8 cellular contexts compared by ENCODE assay signal in genomic region chr12:49553512-49554088, GRCh38. TPM values are rescaled to one million over a fixed set of nuclear protein-coding genes. Genes with fewer than 3 reads are reported as not detected.
A peak's percentile ranks its signal among the peaks of the same experiment; 100 is the strongest.
DNase-seq lines count a peak whose midpoint lies in the region; ATAC-seq and TF ChIP-seq lines count a peak whose summit lies in the region.

No MANE protein-coding gene starts in this region.

- TF ChIP-seq EP300 in ovary (IDR thresholded peaks at IDR 0.05): no peak

- WGBS in ovary, 3 donors: 60 to 70% (median 68%) methylated on average over 2 of the region's 2 CpGs

- H3K27me3 Mint-ChIP-seq in glutamatergic neuron (ENCODE audit: unreplicated experiment): peaks cover 4% of the 10 kb centered on the region

- H3K36me3 ChIP-seq in ovary: no peaks in the 10 kb centered on the region

- DNase-seq in DMS53 (lab: John Stamatoyannopoulos, UW) (peak; percentile 78), KBM-7 (peak; percentile 40), RPMI8226 (peak; percentile 77), glutamatergic neuron (no peak), ovary (no peak)

- no peak for TF ChIP-seq POLR2A in ovary (IDR thresholded peaks at IDR 0.05)

- TF ChIP-seq CTCF in glutamatergic neuron (IDR thresholded peaks at IDR 0.05; ENCODE audit: partially characterized antibody, unreplicated experiment) (peak; percentile 50), ovary (IDR thresholded peaks at IDR 0.05) (no peak)

- peaks cover 15% of the 10 kb centered on the region for H3K9me3 Mint-ChIP-seq in glutamatergic neuron (ENCODE audit: unreplicated experiment)

- no peaks in the 10 kb centered on the region for H3K9me3 ChIP-seq in ovary

- H3K4me1 Mint-ChIP-seq in glutamatergic neuron (ENCODE audit: low read depth, unreplicated experiment): peaks cover 13% of the 10 kb centered on the region

- H3K36me3 Mint-ChIP-seq in glutamatergic neuron (ENCODE audit: unreplicated experiment): no peaks in the 10 kb centered on the region

- H3K27ac Mint-ChIP-seq in glutamatergic neuron (ENCODE audit: unreplicated experiment): no peak overlapping the region

- peaks cover 8% of the 10 kb centered on the region for H3K4me1 ChIP-seq in ovary (ENCODE audit: insufficient read depth)

- in situ Hi-C loops in KBM-7 (cut with MboI; ENCODE audit: low pct_unique_long_range_greater_than_20kb, low sequenced_read_pairs): no loop called here

- intact Hi-C loops in ovary (cut with DNase I): no loop called here

- H3K27me3 ChIP-seq in ovary: no peaks in the 10 kb centered on the region

- H3K4me3 Mint-ChIP-seq in glutamatergic neuron (ENCODE audit: unreplicated experiment): no peak overlapping the region

- H3K27ac ChIP-seq in ovary: no peak overlapping the region

- no peak overlapping the region for H3K4me3 ChIP-seq in ovary

- ATAC-seq in GM18498 (IDR thresholded peaks at IDR 0.05; ENCODE audit: unreplicated experiment) (no peak), GM21390 (IDR thresholded peaks at IDR 0.05; ENCODE audit: unreplicated experiment) (no peak), GM18868 (IDR thresholded peaks at IDR 0.05; ENCODE audit: unreplicated experiment) (no peak)

RNA-seq across cellular contexts. Expression of gene MCRS1, which starts 14.3 kb away (rescaled TPM):
- total RNA-seq in glutamatergic neuron (ENCODE audit: unreplicated experiment): 103 TPM
- total RNA-seq in ovary: 10 to 100 TPM; 38.5 to 56.2 (median 39.5) TPM
- 10 to 100 TPM; 14.7 to 40.3 TPM for polyA plus RNA-seq in ovary

RNA-seq across cellular contexts. Expression of gene KCNH3, which starts 14.8 kb away (rescaled TPM):
- total RNA-seq in glutamatergic neuron (ENCODE audit: unreplicated experiment) (5.9 TPM), ovary (1 to 10 TPM in 2 of 7 donors, under 1 TPM in 4, not detected in 1; 0.13 to 5.9 (median 0.77) TPM)
- under 1 TPM in 1 of 2 donors, not detected in 1; 0.27 TPM for polyA plus RNA-seq in ovary

RNA-seq across cellular contexts. Expression of gene FAM186B, which starts 51.8 kb away (rescaled TPM):
- not detected for total RNA-seq in glutamatergic neuron (ENCODE audit: unreplicated experiment)
- 1 to 10 TPM in 2 of 7 donors, under 1 TPM in 5; 0.11 to 1.5 (median 0.84) TPM for total RNA-seq in ovary
- under 1 TPM; 0.38 to 0.46 TPM for polyA plus RNA-seq in ovary

Comparison
In these comparisons a context has a peak if more than half of its experiments do, and no peak if none do; other contexts are left out.
1. DNase-seq: peak in DMS53 (single experiment), KBM-7 (single experiment) and RPMI8226 (single experiment); none in glutamatergic neuron (single experiment) and ovary (0 of 5).